Comparison of ENCODE assay signal across 21 cellular contexts in the genomic region with DNA sequence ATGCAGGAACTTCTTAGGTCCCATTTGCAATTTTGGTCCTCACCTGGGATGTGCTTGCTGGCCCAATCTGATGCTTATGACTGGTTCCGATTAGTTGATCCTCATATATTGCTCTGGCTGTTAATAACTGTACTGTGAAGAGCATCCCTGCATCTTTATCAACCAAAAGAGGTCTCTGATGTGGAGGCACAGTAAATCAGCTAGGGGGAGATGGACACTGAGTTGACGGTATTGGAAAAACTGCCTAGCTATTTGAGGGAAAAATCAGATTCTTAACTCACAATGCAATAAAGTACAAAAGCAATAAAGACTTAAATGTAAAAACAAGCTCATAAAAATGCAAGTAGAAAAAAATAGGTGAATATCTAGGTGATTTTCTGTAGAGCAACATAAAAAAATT.
DNase-seq lines count a peak whose midpoint lies in the region; ATAC-seq and TF ChIP-seq lines count a peak whose summit lies in the region.
"Had no signal": no experiment of that assay in that cellular context is flagged by ENCODE, and none has a peak within 500 bp of the region (broad histone marks: within the 10 kb centered on the region; RNA-seq: fewer than 3 reads in every experiment).

No MANE protein-coding gene starts in this region.

- H4K20me1 ChIP-seq in OCI-LY3 (ENCODE audit: insufficient read depth, low read length) (no peaks in the 10 kb centered on the region), PC-3 (ENCODE audit: low read length) (no peaks in the 10 kb centered on the region)

- H3K4me2 ChIP-seq in OCI-LY3 (ENCODE audit: low read length) = peak overlapping the region; percentile 21
- H3K4me2 ChIP-seq in PC-3 (ENCODE audit: low read length) = no peak overlapping the region

- H3K27me3 ChIP-seq in OCI-LY3 (ENCODE audit: low read depth, low read length) (no peaks in the 10 kb centered on the region), PC-3 (ENCODE audit: low read length) (no peaks in the 10 kb centered on the region)
- H3K27me3 ChIP-seq: SJCRH30 had no signal

- H3K4me3 ChIP-seq in OCI-LY3 (ENCODE audit: low read length) (no peak overlapping the region), fibroblast of mammary gland (ENCODE audit: control insufficient read depth, low read depth, low read length) (no peak overlapping the region), PC-3 (ENCODE audit: low read length) (no peak overlapping the region)
- H3K4me3 ChIP-seq: esophagus squamous epithelium, SJCRH30 had no signal

- H2AFZ ChIP-seq in OCI-LY3 (ENCODE audit: low read depth, low read length) (peak overlapping the region; percentile 42), PC-3 (ENCODE audit: low read length) (no peak overlapping the region)

- peaks cover 55% of the 10 kb centered on the region for H3K4me1 ChIP-seq in OCI-LY3 (ENCODE audit: low read length)
- no peaks in the 10 kb centered on the region for H3K4me1 ChIP-seq in PC-3 (ENCODE audit: insufficient read depth, low read length)

- DNase-seq in G401 (ENCODE audit: low spot score) (peak; percentile 11), fibroblast of mammary gland (ENCODE audit: low read depth) (no peak), pons (ENCODE audit: low spot score) (peak; percentile 30), iPS-NIHi7 (ENCODE audit: extremely low spot score) (no peak), PC-3 (no peak), NCI-H2107 treated with DMSO at 0.1 percent for 48 hours (lab: John Stamatoyannopoulos, UW; ENCODE audit: unreplicated experiment) (no peak)
- DNase-seq: activated CD4-positive, alpha-beta T cell treated with anti-CD3 and anti-CD28 coated beads for 4 hours; activated naive CD4-positive, alpha-beta T cell treated with anti-CD3 and anti-CD28 coated beads, Interleukin-2, amount 50 U/mL, for 16 hours; anterior cingulate cortex; CD8-positive, alpha-beta T cell; effector memory CD4-positive, alpha-beta T cell; esophagus squamous epithelium; HCEC 1CT; MM.1S; natural killer cell; NCI-H1436 treated with DMSO at 0.1 percent for 48 hours; NCI-H2171; NCI-H82; SJCRH30 had no signal

- H3K27ac ChIP-seq in OCI-LY3 (ENCODE audit: low read length) (peak overlapping the region; percentile 90), PC-3 (ENCODE audit: low read length) (no peak overlapping the region)
- H3K27ac ChIP-seq: esophagus squamous epithelium, SJCRH30 had no signal

- H3K79me2 ChIP-seq in OCI-LY3 (ENCODE audit: low read length) (peaks cover 31% of the 10 kb centered on the region), PC-3 (ENCODE audit: low read length) (no peaks in the 10 kb centered on the region)

- TF ChIP-seq CTCF in OCI-LY3 (IDR thresholded peaks at IDR 0.05; ENCODE audit: low read depth, low read length) = peak; percentile 46
- TF ChIP-seq CTCF in fibroblast of mammary gland (conservative IDR thresholded peaks at IDR 0.05; ENCODE audit: control insufficient read depth, insufficient read depth, low read depth, low read length) = peak; percentile 25
- no peak for TF ChIP-seq CTCF in PC-3 (conservative IDR thresholded peaks at IDR 0.05; ENCODE audit: low read depth, low read length)

- H3K9me3 ChIP-seq in OCI-LY3 (ENCODE audit: insufficient read depth, low read length) (no peaks in the 10 kb centered on the region), PC-3 (ENCODE audit: low read length) (no peaks in the 10 kb centered on the region)
- H3K9me3 ChIP-seq: esophagus squamous epithelium, SJCRH30 had no signal

- H3F3A ChIP-seq in PC-3 (ENCODE audit: low read length, unreplicated experiment) = no peaks in the 10 kb centered on the region

- POLR2A ChIA-PET in PC-3 (lab: Charles Lee; ENCODE audit: unreplicated experiment) = no interaction called here

- no peaks in the 10 kb centered on the region for H3K9me2 ChIP-seq in PC-3 (replicated peaks; ENCODE audit: low read length)

- intact Hi-C loops in PC-3 (cut with micrococcal nuclease) = no loop called here

- BruUV-seq in PC-3 (replicated peaks; lab: Mats Ljungman, UMichigan) = no TSS peak

- in situ Hi-C loops in G401 (cut with HindIII; ENCODE audit: low sequenced_read_pairs) = no loop called here

- CTCF ChIA-PET in PC-3 (lab: Charles Lee) = interaction anchor here (0.6 kb wide), 1 partner anchor 58 kb away, joined by 3 read pairs; no protein-coding TSS in a partner anchor

- peaks cover 11% of the 10 kb centered on the region for H3K36me3 ChIP-seq in OCI-LY3 (replicated peaks; ENCODE audit: low read depth, low read length)
- no peaks in the 10 kb centered on the region for H3K36me3 ChIP-seq in PC-3 (ENCODE audit: low read depth, low read length)
- H3K36me3 ChIP-seq: esophagus squamous epithelium, SJCRH30 had no signal

- peak overlapping the region; percentile 93 for H3K9ac ChIP-seq in OCI-LY3 (ENCODE audit: low read length)
- H3K9ac ChIP-seq in PC-3 (ENCODE audit: low read length) = no peak overlapping the region

- ATAC-seq in PC-3 = no peak
- ATAC-seq: CD8-positive, alpha-beta T cell; left lobe of liver; natural killer cell had no signal

Comparison
In these comparisons a context has a peak if more than half of its experiments do, and no peak if none do; other contexts are left out.
1. DNase-seq: peak in G401 (single experiment) and pons (single experiment); none in fibroblast of mammary gland (single experiment), iPS-NIHi7 (single experiment), PC-3 (single experiment) and NCI-H2107 treated with DMSO at 0.1 percent for 48 hours (single experiment).